In genomic region chr21:28587748-28588147, GRCh38 we compare ENCODE assay signal across 1 cellular context.
TF ChIP-seq lines count a peak whose summit lies in the region.

No MANE protein-coding gene starts in this region.

TF ChIP-seq in IMR-90, 13 proteins besides CTCF, POLR2A, EP300 and RAD21:
- TF ChIP-seq CEBPB (IDR thresholded peaks at IDR 0.05; ENCODE audit: low read depth, low read length) (0 out of 2 replicates have a peak, but pooled peaks have one; percentile 36), RCOR1 (IDR thresholded peaks at IDR 0.05; ENCODE audit: insufficient replicate concordance, low read length) (no peak), MXI1 (IDR thresholded peaks at IDR 0.05; ENCODE audit: borderline replicate concordance, low read depth, low read length) (no peak)
